Comparison of ENCODE assay signal across 8 cellular contexts in the genomic region with DNA sequence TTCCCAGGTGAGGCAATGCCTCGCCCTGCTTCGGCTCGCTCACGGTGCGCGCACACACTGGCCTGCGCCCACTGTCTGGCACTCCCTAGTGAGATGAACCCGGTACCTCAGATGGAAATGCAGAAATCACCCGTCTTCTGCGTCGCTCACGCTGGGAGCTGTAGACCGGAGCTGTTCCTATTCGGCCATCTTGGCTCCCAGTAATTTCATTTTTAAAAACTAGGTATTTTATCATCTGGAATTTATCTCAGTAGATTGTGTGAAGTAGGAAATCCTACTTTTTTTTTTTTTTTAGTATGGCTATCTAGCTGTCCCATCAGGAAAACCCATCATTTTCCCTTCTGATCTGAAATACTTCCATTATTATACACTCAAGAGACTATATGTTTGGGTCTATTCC.
DNase-seq lines count a peak whose midpoint lies in the region; ATAC-seq and TF ChIP-seq lines count a peak whose summit lies in the region.
"Not testable (repeated sequence)": the region's sequence is repeated elsewhere in the genome, so short reads cannot be mapped to it uniquely, and the experiment has no call there.

No MANE protein-coding gene starts in this region.

- intact Hi-C loops in CD8-positive, alpha-beta T cell (cut with DNase I, micrococcal nuclease); activated T-helper 1 cell treated with anti-CD3 and anti-CD28 coated beads, Interleukin-12 subunit alpha, Interleukin-12 subunit beta, Interleukin-2, Interleukin-4 antibody, amounts not matched to agents 30 ng/mL and 10 ng/mL and 1 ng/mL, durations not matched to agents 14 hours and 24 hours and 36 hours (cut with micrococcal nuclease): not testable (repeated sequence)

- not testable (repeated sequence) for DNase-seq in CD8-positive, alpha-beta T cell; RWPE1 (ENCODE audit: low spot score); activated T-helper 1 cell treated with anti-CD3 and anti-CD28 coated beads, Interleukin-12 subunit alpha, Interleukin-12 subunit beta, Interleukin-2, Interleukin-4 antibody, amounts not matched to agents 30 ng/mL and 10 ng/mL and 1 ng/mL, durations not matched to agents 14 hours and 24 hours and 36 hours (ENCODE audit: low spot score); stimulated activated effector memory CD8-positive, alpha-beta T cell treated with anti-CD3 and anti-CD28 coated beads, Interleukin-12 subunit alpha, Interleukin-12 subunit beta, amount 100 ng/mL, for 72 hours (ENCODE audit: low spot score in 2 of 2)

- H3K27ac ChIP-seq in CD8-positive, alpha-beta T cell (ENCODE audit: low read depth, low read length); mucosa of rectum (ENCODE audit: low read depth in 2 of 2, low read length in 2 of 2): not testable (repeated sequence)
- H3K27ac ChIP-seq in HUES6 (ENCODE audit: low read depth, low read length): peak overlapping the region; percentile 57; the same call in 1 of the 2 replicates
- H3K27ac ChIP-seq in RWPE1: peak overlapping the region; percentile 79

- not testable (repeated sequence) for H3K9me3 ChIP-seq in CD8-positive, alpha-beta T cell (ENCODE audit: low read length); HUES6 (ENCODE audit: control insufficient read depth, insufficient read depth, low read depth, low read length); endocrine pancreas (ENCODE audit: control insufficient read depth, low read length); mucosa of rectum (ENCODE audit: control insufficient read depth in 2 of 2, low read length in 2 of 2)

- peak overlapping the region; percentile 67 for H3K4me3 Mint-ChIP-seq in CD8-positive, alpha-beta T cell
- H3K4me3 Mint-ChIP-seq in activated T-helper 1 cell treated with anti-CD3 and anti-CD28 coated beads, Interleukin-12 subunit alpha, Interleukin-12 subunit beta, Interleukin-2, Interleukin-4 antibody, amounts not matched to agents 30 ng/mL and 10 ng/mL and 1 ng/mL, durations not matched to agents 14 hours and 24 hours and 36 hours: peak overlapping the region; percentile 39
- H3K4me3 Mint-ChIP-seq in stimulated activated effector memory CD8-positive, alpha-beta T cell treated with anti-CD3 and anti-CD28 coated beads, Interleukin-12 subunit alpha, Interleukin-12 subunit beta, amount 100 ng/mL, for 72 hours: peak overlapping the region; percentile 40

- CTCF ChIA-PET in CD8-positive, alpha-beta T cell (lab: Charles Lee): not testable (repeated sequence)
- CTCF ChIA-PET in RWPE1 (lab: Yijun Ruan, JAX): interaction anchor here (0.6 to 0.7 kb wide), 3 partner anchors 39 to 66 kb away, joined by 3 to 7 read pairs (median 6); no protein-coding TSS in a partner anchor

- not testable (repeated sequence) for H3K4me1 Mint-ChIP-seq in CD8-positive, alpha-beta T cell (ENCODE audit: low read depth); activated T-helper 1 cell treated with anti-CD3 and anti-CD28 coated beads, Interleukin-12 subunit alpha, Interleukin-12 subunit beta, Interleukin-2, Interleukin-4 antibody, amounts not matched to agents 30 ng/mL and 10 ng/mL and 1 ng/mL, durations not matched to agents 14 hours and 24 hours and 36 hours (ENCODE audit: low read depth); stimulated activated effector memory CD8-positive, alpha-beta T cell treated with anti-CD3 and anti-CD28 coated beads, Interleukin-12 subunit alpha, Interleukin-12 subunit beta, amount 100 ng/mL, for 72 hours

- POLR2A ChIA-PET in CD8-positive, alpha-beta T cell (lab: Charles Lee); RWPE1 (lab: Yijun Ruan, JAX; ENCODE audit: low non-redundant PET): not testable (repeated sequence)

- not testable (repeated sequence) for H3K27me3 ChIP-seq in CD8-positive, alpha-beta T cell (ENCODE audit: insufficient read depth, low read length); HUES6 (ENCODE audit: control insufficient read depth, insufficient read depth, low read length); endocrine pancreas (ENCODE audit: control insufficient read depth, insufficient read depth, low read length); mucosa of rectum (ENCODE audit: control insufficient read depth in 2 of 2, insufficient read depth in 2 of 2, low read length in 2 of 2)

- not testable (repeated sequence) for H3K36me3 ChIP-seq in CD8-positive, alpha-beta T cell (ENCODE audit: insufficient read depth, low read length); HUES6 (ENCODE audit: control insufficient read depth, insufficient read depth, low read length); endocrine pancreas (ENCODE audit: control insufficient read depth, insufficient read depth, low read length); mucosa of rectum (ENCODE audit: control insufficient read depth in 2 of 2, insufficient read depth in 2 of 2, low read length in 2 of 2)

- H3K4me1 ChIP-seq in CD8-positive, alpha-beta T cell (ENCODE audit: insufficient read depth, low read length); HUES6 (ENCODE audit: control insufficient read depth, insufficient read depth, low read length); endocrine pancreas (ENCODE audit: control insufficient read depth, insufficient read depth, low read length); mucosa of rectum (ENCODE audit: control insufficient read depth in 2 of 2, insufficient read depth in 2 of 2, low read length in 2 of 2): not testable (repeated sequence)

- H3K9ac ChIP-seq in HUES6 (ENCODE audit: low read length): peak overlapping the region; percentile 44
- H3K9ac ChIP-seq in endocrine pancreas (ENCODE audit: control insufficient read depth, insufficient read depth, low read length): not testable (repeated sequence)
- H3K9ac ChIP-seq in mucosa of rectum (ENCODE audit: low read depth in 1 of 2, low read length in 2 of 2): peak overlapping the region; percentile 12 to 26

- TF ChIP-seq CTCF in CD8-positive, alpha-beta T cell (IDR thresholded peaks at IDR 0.05); RWPE1 (conservative IDR thresholded peaks at IDR 0.05; ENCODE audit: low read depth): not testable (repeated sequence)

- not testable (repeated sequence) for H3K36me3 Mint-ChIP-seq in CD8-positive, alpha-beta T cell; activated T-helper 1 cell treated with anti-CD3 and anti-CD28 coated beads, Interleukin-12 subunit alpha, Interleukin-12 subunit beta, Interleukin-2, Interleukin-4 antibody, amounts not matched to agents 30 ng/mL and 10 ng/mL and 1 ng/mL, durations not matched to agents 14 hours and 24 hours and 36 hours (ENCODE audit: low read depth); stimulated activated effector memory CD8-positive, alpha-beta T cell treated with anti-CD3 and anti-CD28 coated beads, Interleukin-12 subunit alpha, Interleukin-12 subunit beta, amount 100 ng/mL, for 72 hours

- not testable (repeated sequence) for H3K27ac Mint-ChIP-seq in CD8-positive, alpha-beta T cell; activated T-helper 1 cell treated with anti-CD3 and anti-CD28 coated beads, Interleukin-12 subunit alpha, Interleukin-12 subunit beta, Interleukin-2, Interleukin-4 antibody, amounts not matched to agents 30 ng/mL and 10 ng/mL and 1 ng/mL, durations not matched to agents 14 hours and 24 hours and 36 hours; stimulated activated effector memory CD8-positive, alpha-beta T cell treated with anti-CD3 and anti-CD28 coated beads, Interleukin-12 subunit alpha, Interleukin-12 subunit beta, amount 100 ng/mL, for 72 hours

- not testable (repeated sequence) for H3K27me3 Mint-ChIP-seq in CD8-positive, alpha-beta T cell (ENCODE audit: low read depth); activated T-helper 1 cell treated with anti-CD3 and anti-CD28 coated beads, Interleukin-12 subunit alpha, Interleukin-12 subunit beta, Interleukin-2, Interleukin-4 antibody, amounts not matched to agents 30 ng/mL and 10 ng/mL and 1 ng/mL, durations not matched to agents 14 hours and 24 hours and 36 hours (ENCODE audit: insufficient read depth)

- H3K9me3 Mint-ChIP-seq in CD8-positive, alpha-beta T cell; activated T-helper 1 cell treated with anti-CD3 and anti-CD28 coated beads, Interleukin-12 subunit alpha, Interleukin-12 subunit beta, Interleukin-2, Interleukin-4 antibody, amounts not matched to agents 30 ng/mL and 10 ng/mL and 1 ng/mL, durations not matched to agents 14 hours and 24 hours and 36 hours; stimulated activated effector memory CD8-positive, alpha-beta T cell treated with anti-CD3 and anti-CD28 coated beads, Interleukin-12 subunit alpha, Interleukin-12 subunit beta, amount 100 ng/mL, for 72 hours: not testable (repeated sequence)

- not testable (repeated sequence) for ATAC-seq in CD8-positive, alpha-beta T cell; stimulated activated effector memory CD8-positive, alpha-beta T cell treated with anti-CD3 and anti-CD28 coated beads, Interleukin-12 subunit alpha, Interleukin-12 subunit beta, amount 100 ng/mL, for 72 hours

- not testable (repeated sequence) for H3K4me3 ChIP-seq in CD8-positive, alpha-beta T cell (ENCODE audit: low read depth, low read length)
- H3K4me3 ChIP-seq in HUES6 (ENCODE audit: low read depth, low read length) (peak overlapping the region; percentile 69), endocrine pancreas (ENCODE audit: control insufficient read depth, insufficient read depth, low read length) (peak overlapping the region; percentile 56), iPS-11a (ENCODE audit: low read depth, low read length) (peak overlapping the region; percentile 31), mucosa of rectum (ENCODE audit: low read length in 2 of 2) (peak overlapping the region in 1 of 2 donors; percentile 62)
